ENCODE assay signal across 8 cellular contexts in the genomic region with DNA sequence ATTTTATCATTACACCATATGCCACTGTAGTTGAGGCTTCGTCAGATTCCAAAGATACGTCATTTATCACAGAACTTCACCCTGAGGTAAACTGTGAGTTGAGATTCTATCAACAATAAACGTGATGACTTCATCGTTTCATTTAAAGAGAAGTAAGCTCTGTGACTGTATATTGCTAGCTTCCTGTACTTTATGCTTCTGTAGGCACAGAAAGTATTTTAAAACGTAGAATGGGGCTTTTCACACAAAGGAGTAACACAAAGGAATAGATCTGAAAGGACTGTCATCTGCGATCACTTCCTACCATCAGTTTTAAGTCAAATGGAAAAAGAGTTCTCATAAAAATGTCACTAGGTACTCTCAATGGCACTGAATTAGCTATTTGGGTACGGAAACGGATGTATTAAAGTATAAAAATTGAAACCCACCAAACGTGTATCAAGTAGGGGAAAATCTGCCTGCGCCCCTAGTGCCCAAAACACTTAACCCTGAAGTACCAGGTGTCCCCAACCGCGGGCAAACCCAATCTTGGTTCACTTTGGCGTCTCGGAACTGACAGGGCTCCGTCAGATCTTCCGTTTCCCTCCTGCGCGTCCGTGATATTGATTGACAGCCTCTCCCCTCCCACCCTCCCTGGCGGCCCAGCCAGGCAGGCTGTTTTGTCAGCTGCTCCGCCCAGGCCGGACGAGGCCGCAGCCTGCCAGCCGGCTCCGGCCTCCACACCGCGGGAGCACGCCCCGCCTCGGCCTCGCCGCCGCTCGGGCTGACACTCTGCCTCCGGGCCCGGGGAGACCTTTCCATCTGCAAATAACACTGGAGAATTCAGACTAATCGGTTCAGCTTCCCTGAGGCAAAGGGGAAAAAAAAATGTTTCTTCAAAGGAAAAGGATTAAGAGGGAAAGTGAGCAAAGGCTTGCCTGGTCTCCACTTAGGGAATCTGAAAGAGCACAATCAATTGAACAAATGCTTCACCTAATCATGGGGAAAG.
DNase-seq lines count a peak whose midpoint lies in the region; ATAC-seq and TF ChIP-seq lines count a peak whose summit lies in the region.

No MANE protein-coding gene starts in this region.

- ATAC-seq in GM18505 (IDR thresholded peaks at IDR 0.05; ENCODE audit: unreplicated experiment) (peak; percentile 100), HG02943 (IDR thresholded peaks at IDR 0.05; ENCODE audit: low read depth, unreplicated experiment) (peak; percentile 100), lower lobe of right lung (peak; percentile 98 to 99)

- H3K27me3 ChIP-seq in ectodermal cell (ENCODE audit: control insufficient read depth, insufficient read depth, low read length, poor library complexity, severe bottlenecking) (peaks cover 11% of the 10 kb centered on the region), lower lobe of right lung (ENCODE audit: low read depth) (no peaks in the 10 kb centered on the region)

- TF ChIP-seq CTCF in 22Rv1 (IDR thresholded peaks at IDR 0.05) (peak; percentile 11; the same call in 1 of the 2 replicates), lower lobe of right lung (IDR thresholded peaks at IDR 0.05) (no peak)

- H3K9me3 ChIP-seq in ectodermal cell (ENCODE audit: control insufficient read depth, low read length), result no peaks in the 10 kb centered on the region
- H3K9me3 ChIP-seq in lower lobe of right lung, result no peaks in the 10 kb centered on the region

- H3K4me3 ChIP-seq in ectodermal cell (ENCODE audit: insufficient read depth, low read depth, low read length) (peak overlapping the region; percentile 16), lower lobe of right lung (peak overlapping the region; percentile 55)

- H3K27ac ChIP-seq in 22Rv1 (peak overlapping the region; percentile 80), ectodermal cell (ENCODE audit: insufficient read depth, low read depth, low read length, poor library complexity, severe bottlenecking) (peak overlapping the region; percentile 64), lower lobe of right lung (no peak overlapping the region)

- H3K4me1 ChIP-seq in ectodermal cell (ENCODE audit: control insufficient read depth, insufficient read depth, low read length) (peaks cover 21% of the 10 kb centered on the region), lower lobe of right lung (no peaks in the 10 kb centered on the region)

- peak; percentile 22 for TF ChIP-seq POLR2A in GM18505 (IDR thresholded peaks at IDR 0.05; ENCODE audit: borderline replicate concordance, extremely low read depth, insufficient read depth, insufficient read length)

- DNase-seq in NCI-H2227 (lab: John Stamatoyannopoulos, UW; ENCODE audit: unreplicated experiment) (peak; percentile 77), lower lobe of right lung (peak; percentile 83)
- peak; percentile 14 to 15 for DNase-seq in activated CD4-positive, alpha-beta T cell treated with anti-CD3 and anti-CD28 coated beads for 4 hours
- peak; percentile 13 for DNase-seq in stimulated activated CD8-positive, alpha-beta memory T cell treated with anti-CD3 and anti-CD28 coated beads, Interleukin-12 subunit alpha, Interleukin-12 subunit beta, amount 100 ng/mL, for 1 hour (ENCODE audit: low read depth)

- no peaks in the 10 kb centered on the region for H3K36me3 ChIP-seq in ectodermal cell (ENCODE audit: control insufficient read depth, insufficient read depth, low read length)
- H3K36me3 ChIP-seq in lower lobe of right lung, result no peaks in the 10 kb centered on the region

- WGBS in ectodermal cell, 2 experiments, result 13% methylated on average over 37 to 38 of the region's 38 CpGs

- intact Hi-C loops in lower lobe of right lung (cut with DNase I), result no loop called here

Comparison
In these comparisons a context has a peak if more than half of its experiments do, and no peak if none do; other contexts are left out.
1. DNase-seq: peak in every context shown above with its lines; median percentile 83 in lower lobe of right lung; 77 in NCI-H2227; 14 in activated CD4-positive, alpha-beta T cell treated with anti-CD3 and anti-CD28 coated beads for 4 hours; 13 in stimulated activated CD8-positive, alpha-beta memory T cell treated with anti-CD3 and anti-CD28 coated beads, Interleukin-12 subunit alpha, Interleukin-12 subunit beta, amount 100 ng/mL, for 1 hour.